Comparison of ENCODE assay signal across 34 cellular contexts in the genomic region with DNA sequence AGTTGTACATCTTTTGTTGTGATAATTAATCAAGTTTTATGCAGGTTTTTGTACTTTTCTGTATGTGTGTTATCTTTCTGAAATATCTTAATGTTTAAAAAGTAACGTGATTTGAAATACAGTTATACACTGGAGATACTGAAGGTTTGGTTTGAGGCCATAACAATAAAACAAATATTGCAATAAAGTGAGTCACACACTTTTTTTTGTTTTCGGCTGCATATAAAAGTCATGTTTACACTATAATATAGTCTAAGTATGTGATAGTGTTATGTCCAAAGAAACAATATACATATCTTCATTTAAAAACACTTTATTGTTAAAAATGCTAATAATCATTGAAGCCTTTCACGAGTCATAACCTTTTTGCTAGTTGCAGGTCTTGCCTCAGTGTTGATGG.
"Had no signal": no experiment of that assay in that cellular context is flagged by ENCODE, and none has a peak within 500 bp of the region (broad histone marks: within the 10 kb centered on the region; RNA-seq: fewer than 3 reads in every experiment).

No MANE protein-coding gene starts in this region.

- H3K36me3 ChIP-seq: MG63 had no signal

- H3K9me3 ChIP-seq: MG63 had no signal

- H3K4me3 ChIP-seq: MG63 had no signal

- DNase-seq: Karpas-422, Kasumi-1, MG63, MM.1S, MV-4-11, NCI-H1048, NCI-H1092, NCI-H1092 treated with DMSO at 0.1 percent for 48 hours, NCI-H1105, NCI-H1105 treated with DMSO at 0.1 percent for 48 hours, NCI-H1417, NCI-H1417 treated with DMSO at 0.1 percent for 48 hours, NCI-H1436, NCI-H1436 treated with DMSO at 0.1 percent for 48 hours, NCI-H146, NCI-H1694, NCI-H1694 treated with DMSO at 0.1 percent for 48 hours, NCI-H187, NCI-H187 treated with DMSO at 0.1 percent for 48 hours, NCI-H1930, NCI-H2029, NCI-H2029 treated with DMSO at 0.1 percent for 48 hours, NCI-H2081, NCI-H2081 treated with DMSO at 0.1 percent for 48 hours, NCI-H2107, NCI-H2171, NCI-H2171 treated with DMSO at 0.1 percent for 48 hours, NCI-H2227 treated with DMSO at 0.1 percent for 48 hours, NCI-H226, NCI-H345, NCI-H446, NCI-H446 treated with DMSO at 0.1 percent for 48 hours, NCI-H510A, NCI-H510A treated with DMSO at 0.1 percent for 48 hours had no signal

- H3K27me3 ChIP-seq: MG63 had no signal
